Comparison of ENCODE assay signal across 2 cellular contexts in the genomic region with DNA sequence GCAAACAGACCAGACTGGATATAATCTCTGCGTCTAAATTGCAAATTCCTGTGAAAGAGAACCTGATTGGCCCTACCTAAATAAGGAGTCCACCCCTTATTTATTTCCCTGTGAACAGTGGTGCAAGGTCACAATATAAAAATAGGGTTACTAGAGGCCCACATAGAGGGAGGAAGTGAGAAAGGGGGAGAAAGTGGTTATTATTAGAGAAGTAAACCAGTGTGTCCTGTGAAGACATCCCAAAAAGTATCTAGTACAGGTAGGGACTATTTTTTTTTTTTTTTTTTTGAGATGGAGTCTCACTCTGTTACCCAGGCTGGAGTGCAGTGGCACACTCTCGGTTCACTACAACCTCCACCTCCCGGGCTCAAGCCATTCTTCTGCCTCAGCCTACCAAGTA.
TF ChIP-seq lines count a peak whose summit lies in the region.

No MANE protein-coding gene starts in this region.

TF ChIP-seq in GM12891, 5 proteins besides CTCF, POLR2A, EP300 and RAD21:
- no peak for TF ChIP-seq POU2F2 (IDR thresholded peaks at IDR 0.05; ENCODE audit: low read depth, low read length)
- TF ChIP-seq SPI1 (IDR thresholded peaks at IDR 0.05; ENCODE audit: low read depth, low read length), result peak; percentile 72

TF ChIP-seq in GM12878, 131 proteins besides CTCF, POLR2A, EP300 and RAD21:
- TF ChIP-seq MTA3 (IDR thresholded peaks at IDR 0.05; ENCODE audit: borderline replicate concordance, low read length) (no peak), RCOR1 (conservative IDR thresholded peaks at IDR 0.05; ENCODE audit: low read depth, low read length) (no peak), RUNX3 (IDR thresholded peaks at IDR 0.05; ENCODE audit: low read length) (peak; percentile 40), ZBTB33 (IDR thresholded peaks at IDR 0.05) (no peak), PAX5 (IDR thresholded peaks at IDR 0.05; ENCODE audit: borderline replicate concordance, low read depth, low read length) (peak; percentile 61; the same call in 1 of the 2 replicates), YY1 (IDR thresholded peaks at IDR 0.05; ENCODE audit: low read depth, low read length) (no peak), MEF2A (IDR thresholded peaks at IDR 0.05; ENCODE audit: insufficient read depth, low read depth, low read length) (peak; percentile 62; the same call in 1 of the 2 replicates), ZBED1 (IDR thresholded peaks at IDR 0.05; ENCODE audit: borderline replicate concordance) (no peak), SMC3 (IDR thresholded peaks at IDR 0.05; ENCODE audit: borderline replicate concordance, low read length) (no peak), NFIC (IDR thresholded peaks at IDR 0.05; ENCODE audit: low read depth, low read length) (peak; percentile 58), RBBP5 (conservative IDR thresholded peaks at IDR 0.05) (no peak), TCF7 (IDR thresholded peaks at IDR 0.05; ENCODE audit: borderline replicate concordance) (no peak), ZNF274 (IDR thresholded peaks at IDR 0.05; ENCODE audit: insufficient read depth, insufficient read length) (no peak), POU2F2 (IDR thresholded peaks at IDR 0.05; ENCODE audit: borderline replicate concordance, low read depth, low read length) (no peak), HDAC2 (IDR thresholded peaks at IDR 0.05) (no peak), MEF2B (IDR thresholded peaks at IDR 0.05; ENCODE audit: partially characterized antibody, poor library complexity, severe bottlenecking) (peak; percentile 77), E4F1 (IDR thresholded peaks at IDR 0.05; ENCODE audit: borderline replicate concordance, partially characterized antibody) (no peak), SMAD5 (IDR thresholded peaks at IDR 0.05; ENCODE audit: low read depth) (no peak), SPI1 (IDR thresholded peaks at IDR 0.05; ENCODE audit: borderline replicate concordance, insufficient read depth, low read depth, low read length) (peak; percentile 78), CREB1 (IDR thresholded peaks at IDR 0.05; ENCODE audit: low read depth) (no peak), BRCA1 (IDR thresholded peaks at IDR 0.05; ENCODE audit: low read depth, low read length) (no peak), CHD4 (IDR thresholded peaks at IDR 0.05) (no peak)
- TF ChIP-seq, protein P1, sequence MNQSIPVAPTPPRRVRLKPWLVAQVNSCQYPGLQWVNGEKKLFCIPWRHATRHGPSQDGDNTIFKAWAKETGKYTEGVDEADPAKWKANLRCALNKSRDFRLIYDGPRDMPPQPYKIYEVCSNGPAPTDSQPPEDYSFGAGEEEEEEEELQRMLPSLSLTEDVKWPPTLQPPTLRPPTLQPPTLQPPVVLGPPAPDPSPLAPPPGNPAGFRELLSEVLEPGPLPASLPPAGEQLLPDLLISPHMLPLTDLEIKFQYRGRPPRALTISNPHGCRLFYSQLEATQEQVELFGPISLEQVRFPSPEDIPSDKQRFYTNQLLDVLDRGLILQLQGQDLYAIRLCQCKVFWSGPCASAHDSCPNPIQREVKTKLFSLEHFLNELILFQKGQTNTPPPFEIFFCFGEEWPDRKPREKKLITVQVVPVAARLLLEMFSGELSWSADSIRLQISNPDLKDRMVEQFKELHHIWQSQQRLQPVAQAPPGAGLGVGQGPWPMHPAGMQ (IDR thresholded peaks at IDR 0.05; ENCODE audit: borderline replicate concordance), result no peak
- TF ChIP-seq, protein P2, sequence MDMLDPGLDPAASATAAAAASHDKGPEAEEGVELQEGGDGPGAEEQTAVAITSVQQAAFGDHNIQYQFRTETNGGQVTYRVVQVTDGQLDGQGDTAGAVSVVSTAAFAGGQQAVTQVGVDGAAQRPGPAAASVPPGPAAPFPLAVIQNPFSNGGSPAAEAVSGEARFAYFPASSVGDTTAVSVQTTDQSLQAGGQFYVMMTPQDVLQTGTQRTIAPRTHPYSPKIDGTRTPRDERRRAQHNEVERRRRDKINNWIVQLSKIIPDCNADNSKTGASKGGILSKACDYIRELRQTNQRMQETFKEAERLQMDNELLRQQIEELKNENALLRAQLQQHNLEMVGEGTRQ (IDR thresholded peaks at IDR 0.05; ENCODE audit: borderline replicate concordance, low read depth, low read length), result no peak
- TF ChIP-seq, protein P3, sequence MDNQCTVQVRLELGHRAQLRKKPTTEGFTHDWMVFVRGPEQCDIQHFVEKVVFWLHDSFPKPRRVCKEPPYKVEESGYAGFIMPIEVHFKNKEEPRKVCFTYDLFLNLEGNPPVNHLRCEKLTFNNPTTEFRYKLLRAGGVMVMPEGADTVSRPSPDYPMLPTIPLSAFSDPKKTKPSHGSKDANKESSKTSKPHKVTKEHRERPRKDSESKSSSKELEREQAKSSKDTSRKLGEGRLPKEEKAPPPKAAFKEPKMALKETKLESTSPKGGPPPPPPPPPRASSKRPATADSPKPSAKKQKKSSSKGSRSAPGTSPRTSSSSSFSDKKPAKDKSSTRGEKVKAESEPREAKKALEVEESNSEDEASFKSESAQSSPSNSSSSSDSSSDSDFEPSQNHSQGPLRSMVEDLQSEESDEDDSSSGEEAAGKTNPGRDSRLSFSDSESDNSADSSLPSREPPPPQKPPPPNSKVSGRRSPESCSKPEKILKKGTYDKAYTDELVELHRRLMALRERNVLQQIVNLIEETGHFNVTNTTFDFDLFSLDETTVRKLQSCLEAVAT (IDR thresholded peaks at IDR 0.05), result no peak
TF ChIP-seq in GM12878: peak in this region for 6.
